ENCODE assay signal across 1 cellular context in the genomic region with DNA sequence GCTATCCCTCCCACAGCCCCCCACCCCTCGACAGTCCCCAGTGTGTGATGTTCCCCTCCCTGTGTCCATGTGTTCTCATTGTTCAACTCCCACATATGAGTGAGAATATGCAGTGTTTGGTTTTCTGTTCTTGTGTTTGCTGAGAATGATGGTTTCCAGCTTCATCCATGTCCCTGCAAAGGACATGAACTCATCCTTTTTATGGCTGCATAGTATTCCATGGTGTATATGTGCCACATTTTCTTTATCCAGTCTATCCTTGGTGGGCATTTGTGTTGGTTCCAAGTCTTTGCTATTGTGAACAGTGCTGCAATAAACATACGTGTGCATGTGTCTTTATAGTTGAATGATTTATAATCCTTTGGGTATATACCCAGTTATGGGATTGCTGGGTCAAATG.
TF ChIP-seq lines count a peak whose summit lies in the region.
"Not testable (repeated sequence)": the region's sequence is repeated elsewhere in the genome, so short reads cannot be mapped to it uniquely, and the experiment has no call there.

No MANE protein-coding gene starts in this region.

- CTCF ChIA-PET in HEK293 (lab: Yijun Ruan, JAX), result not testable (repeated sequence)

- not testable (repeated sequence) for H3K27ac ChIP-seq in HEK293 (ENCODE audit: extremely low read depth, low read depth, low read length)

- not testable (repeated sequence) for TF ChIP-seq CTCF in HEK293 (tag by site-specific recombination; IDR thresholded peaks at IDR 0.05)

- POLR2A ChIA-PET in HEK293 (lab: Yijun Ruan, JAX), result not testable (repeated sequence)

- H3K36me3 ChIP-seq in HEK293 (ENCODE audit: control insufficient read depth in 2 of 2, insufficient read depth in 1 of 2, low read length in 2 of 2), result not testable (repeated sequence)

- H3K4me1 ChIP-seq in HEK293 (ENCODE audit: control insufficient read depth, insufficient read depth, low read length), result not testable (repeated sequence)

- not testable (repeated sequence) for H3K9me3 ChIP-seq in HEK293 (ENCODE audit: control insufficient read depth, insufficient read depth, low read depth, low read length)

- not testable (repeated sequence) for H3K4me3 ChIP-seq in HEK293 (ENCODE audit: low read depth, low read length)

TF ChIP-seq in HEK293, 187 proteins besides CTCF, POLR2A, EP300 and RAD21:
- TF ChIP-seq ZNF146 (tag by site-specific recombination; IDR thresholded peaks at IDR 0.05), result peak; percentile 94
